ENCODE assay signal across 20 cellular contexts in the genomic region with DNA sequence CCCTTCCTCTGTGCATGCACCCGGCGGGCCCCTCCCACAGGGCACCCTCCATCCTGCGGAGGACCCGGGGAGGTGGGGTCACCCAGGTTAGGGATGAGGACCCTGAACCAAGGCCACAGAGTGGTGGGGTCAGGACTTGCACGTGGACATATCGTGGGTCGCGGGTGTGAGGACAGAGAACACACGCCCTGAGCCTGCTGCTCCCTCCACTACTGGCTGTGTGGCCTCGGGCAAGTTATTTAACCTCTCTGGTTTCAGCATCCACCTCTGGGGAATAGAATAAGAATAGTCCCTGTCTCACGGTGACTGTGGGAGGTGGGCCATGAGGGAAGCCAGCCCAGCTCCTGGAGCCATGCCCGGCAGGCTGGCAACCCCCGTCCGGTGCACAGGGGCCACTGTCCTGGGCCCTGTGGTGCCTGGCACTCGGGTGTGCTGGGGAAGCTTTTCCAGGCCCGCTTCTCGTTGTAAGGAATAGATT. TPM values are rescaled to one million over a fixed set of nuclear protein-coding genes. Genes with fewer than 3 reads are reported as not detected.
DNase-seq lines count a peak whose midpoint lies in the region; ATAC-seq and TF ChIP-seq lines count a peak whose summit lies in the region.
"Had no signal": no experiment of that assay in that cellular context is flagged by ENCODE, and none has a peak within 500 bp of the region (broad histone marks: within the 10 kb centered on the region; RNA-seq: fewer than 3 reads in every experiment).

No MANE protein-coding gene starts in this region.

- no peak overlapping the region for H3K4me3 ChIP-seq in aorta (ENCODE audit: low read length in 2 of 2)

- no peaks in the 10 kb centered on the region for H3K9me3 ChIP-seq in aorta (ENCODE audit: control insufficient read depth, low read length)

- no peak for TF ChIP-seq CTCF in chondrocyte (IDR thresholded peaks at IDR 0.05)

- no peaks in the 10 kb centered on the region for H3K9me3 Mint-ChIP-seq in chondrocyte (ENCODE audit: low read depth)
- H3K9me3 Mint-ChIP-seq in natural killer cell treated with Interleukin-12 subunit alpha and Interleukin-12 subunit beta and Interleukin-15 and Interleukin-18, amount 100 ng/mL, for 72 hours = no peaks in the 10 kb centered on the region
- H3K9me3 Mint-ChIP-seq: activated naive CD4-positive, alpha-beta T cell treated with anti-CD3 and anti-CD28 coated beads, Interleukin-2, amount 50 U/mL, for 24 hours; naive B cell had no signal

- H3K4me3 Mint-ChIP-seq in chondrocyte (ENCODE audit: unreplicated experiment) = no peak overlapping the region
- no peak overlapping the region for H3K4me3 Mint-ChIP-seq in natural killer cell treated with Interleukin-12 subunit alpha and Interleukin-12 subunit beta and Interleukin-15 and Interleukin-18, amount 100 ng/mL, for 72 hours
- H3K4me3 Mint-ChIP-seq: activated naive CD4-positive, alpha-beta T cell treated with anti-CD3 and anti-CD28 coated beads, Interleukin-2, amount 50 U/mL, for 24 hours; naive B cell had no signal

- H3K27me3 ChIP-seq in aorta (ENCODE audit: control insufficient read depth in 1 of 2, insufficient read depth in 2 of 2, low read length in 1 of 2) = no peaks in the 10 kb centered on the region

- no peak for ATAC-seq in left cardiac atrium
- ATAC-seq in natural killer cell treated with Interleukin-12 subunit alpha and Interleukin-12 subunit beta and Interleukin-15 and Interleukin-18, amount 100 ng/mL, for 72 hours = no peak
- ATAC-seq in aorta (ENCODE audit: low FRiP score) = no peak
- ATAC-seq in GM21528 (IDR thresholded peaks at IDR 0.05; ENCODE audit: low FRiP score, unreplicated experiment) = no peak

- H3K4me1 ChIP-seq in aorta (ENCODE audit: control insufficient read depth in 1 of 2, insufficient read depth in 2 of 2, low read length in 2 of 2) = no peaks in the 10 kb centered on the region

- H3K27me3 Mint-ChIP-seq in chondrocyte (ENCODE audit: low read depth) = no peaks in the 10 kb centered on the region
- peaks cover 12 to 19% of the 10 kb centered on the region in 2 donors for H3K27me3 Mint-ChIP-seq in natural killer cell treated with Interleukin-12 subunit alpha and Interleukin-12 subunit beta and Interleukin-15 and Interleukin-18, amount 100 ng/mL, for 72 hours

- H3K27ac ChIP-seq in aorta (ENCODE audit: low read depth in 1 of 2, low read length in 2 of 2) = no peak overlapping the region

- no peak overlapping the region for H3K27ac Mint-ChIP-seq in chondrocyte (ENCODE audit: unreplicated experiment)
- H3K27ac Mint-ChIP-seq in natural killer cell treated with Interleukin-12 subunit alpha and Interleukin-12 subunit beta and Interleukin-15 and Interleukin-18, amount 100 ng/mL, for 72 hours = peak overlapping the region in 1 of 2 donors; percentile 21
- H3K27ac Mint-ChIP-seq: naive B cell had no signal

- no peaks in the 10 kb centered on the region for H3K36me3 Mint-ChIP-seq in chondrocyte (ENCODE audit: low read depth)
- H3K36me3 Mint-ChIP-seq in natural killer cell treated with Interleukin-12 subunit alpha and Interleukin-12 subunit beta and Interleukin-15 and Interleukin-18, amount 100 ng/mL, for 72 hours = no peaks in the 10 kb centered on the region
- H3K36me3 Mint-ChIP-seq: activated naive CD4-positive, alpha-beta T cell treated with anti-CD3 and anti-CD28 coated beads, Interleukin-2, amount 50 U/mL, for 24 hours; naive B cell had no signal

- H3K4me1 Mint-ChIP-seq in chondrocyte (ENCODE audit: low read depth) = peaks cover 9% of the 10 kb centered on the region
- H3K4me1 Mint-ChIP-seq in natural killer cell treated with Interleukin-12 subunit alpha and Interleukin-12 subunit beta and Interleukin-15 and Interleukin-18, amount 100 ng/mL, for 72 hours (ENCODE audit: low read depth in 2 of 2) = peaks cover 0 to 3% of the 10 kb centered on the region in 2 donors
- H3K4me1 Mint-ChIP-seq: activated naive CD4-positive, alpha-beta T cell treated with anti-CD3 and anti-CD28 coated beads, Interleukin-2, amount 50 U/mL, for 24 hours had no signal

- 79% methylated on average over 17 of the region's 17 CpGs for WGBS in aorta, 2 donors

- H3K36me3 ChIP-seq in aorta (ENCODE audit: control insufficient read depth in 1 of 2, insufficient read depth in 2 of 2, low read length in 1 of 2) = no peaks in the 10 kb centered on the region

- DNase-seq in cardiac septum (ENCODE audit: low spot score) (peak; percentile 67), left cardiac atrium (no peak), chondrocyte (ENCODE audit: low spot score) (peak; percentile 71), aorta (peak; percentile 38 to 57), HuH-7.5 (ENCODE audit: low spot score) (no peak)
- DNase-seq in natural killer cell treated with Interleukin-12 subunit alpha and Interleukin-12 subunit beta and Interleukin-15 and Interleukin-18, amount 100 ng/mL, for 72 hours (ENCODE audit: low spot score) = peak; percentile 51
- no peak for DNase-seq in activated CD8-positive, alpha-beta memory T cell treated with anti-CD3 and anti-CD28 coated beads, Interleukin-2, amount 50 U/mL, for 48 hours
- DNase-seq: naive B cell; NCI-H1092 treated with DMSO at 0.1 percent for 48 hours; NCI-H2081 treated with DMSO at 0.1 percent for 48 hours; NCI-H510A treated with DMSO at 0.1 percent for 48 hours; SHP77 treated with DMSO at 0.1 percent for 48 hours; small intestine; stimulated activated CD4-positive, alpha-beta T cell treated with anti-CD3 and anti-CD28 coated beads, Interleukin-4, amount 100 ng/mL, for 24 hours; T-helper 1 cell had no signal

- intact Hi-C loops in cardiac septum (cut with DNase I) = no loop called here
- intact Hi-C loops in left cardiac atrium (cut with DNase I) = no loop called here
- intact Hi-C loops in aorta (cut with DNase I) = no loop called here

RNA-seq across cellular contexts. Expression of gene PSAPL1, which starts 5.1 kb away (rescaled TPM):
- not detected for total RNA-seq in cardiac septum
- total RNA-seq in left cardiac atrium = not detected
- total RNA-seq in chondrocyte = not detected in 3 replicates
- not detected for total RNA-seq in natural killer cell treated with Interleukin-12 subunit alpha and Interleukin-12 subunit beta and Interleukin-15 and Interleukin-18, amount 100 ng/mL, for 72 hours
- not detected for total RNA-seq in aorta
- not detected for polyA plus RNA-seq in aorta
- total RNA-seq: HT-29, LHCN-M2, lung microvascular endothelial cell had no signal
- polyA plus RNA-seq: small intestine had no signal

Comparison
In these comparisons a context has a peak if more than half of its experiments do, and no peak if none do; other contexts are left out.
1. DNase-seq: peak in cardiac septum (single experiment), chondrocyte (single experiment), natural killer cell treated with Interleukin-12 subunit alpha and Interleukin-12 subunit beta and Interleukin-15 and Interleukin-18, amount 100 ng/mL, for 72 hours (single experiment) and aorta (2 of 2); none in left cardiac atrium (single experiment), HuH-7.5 (single experiment) and activated CD8-positive, alpha-beta memory T cell treated with anti-CD3 and anti-CD28 coated beads, Interleukin-2, amount 50 U/mL, for 48 hours (single experiment).